8 cellular contexts compared by ENCODE assay signal in the genomic region with DNA sequence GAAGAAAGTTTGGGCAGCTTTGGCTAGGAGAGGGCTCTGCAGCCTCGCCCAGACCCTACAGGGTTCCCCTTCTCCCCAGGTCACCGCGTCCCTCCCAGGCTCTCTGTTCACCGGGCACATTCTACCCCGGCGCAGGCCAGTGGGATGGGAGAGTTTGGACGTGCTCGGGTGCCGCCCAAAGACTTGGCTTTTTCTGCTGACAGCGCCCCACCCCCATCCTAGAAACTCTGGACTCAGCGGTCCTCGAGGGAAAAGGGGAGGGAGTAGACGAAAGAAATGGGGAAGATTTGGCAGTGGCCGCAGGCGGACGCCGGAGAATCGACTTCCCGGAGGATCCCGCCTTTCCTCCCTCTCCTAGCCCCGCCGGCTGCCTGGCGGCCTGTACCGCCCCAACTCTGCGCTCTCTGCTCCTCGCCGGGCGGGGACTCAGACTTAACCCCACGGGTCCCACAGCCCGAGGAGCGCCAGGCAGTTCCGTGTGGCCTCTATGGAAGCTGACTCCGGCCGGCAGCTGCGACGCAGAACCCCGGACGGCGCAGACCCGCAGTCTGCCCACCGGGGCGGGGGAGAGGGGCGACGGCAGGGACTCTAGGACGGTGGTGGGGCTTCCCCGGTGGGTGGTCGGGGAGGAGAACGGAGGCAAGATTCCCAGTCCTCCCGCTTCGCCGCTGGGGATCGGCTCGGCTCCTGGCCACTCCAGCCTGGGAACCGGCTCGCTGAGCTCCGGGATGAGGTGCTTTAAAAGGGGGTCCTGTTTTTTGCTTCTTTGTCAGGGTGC. TPM values are rescaled to one million over a fixed set of nuclear protein-coding genes. Genes with fewer than 3 reads are reported as not detected.
A peak's percentile ranks its signal among the peaks of the same experiment; 100 is the strongest.
DNase-seq lines count a peak whose midpoint lies in the region; ATAC-seq and TF ChIP-seq lines count a peak whose summit lies in the region.

No MANE protein-coding gene starts in this region.

- H3K9ac ChIP-seq in parathyroid adenoma, result no peak overlapping the region

- peaks cover 79% of the 10 kb centered on the region for H3K27me3 Mint-ChIP-seq in activated T-cell treated with anti-CD3 and anti-CD28 coated beads, Interleukin-2, amount 50 U/mL, for 4 hours (ENCODE audit: low read depth)

- H2AFZ ChIP-seq in parathyroid adenoma, result peak overlapping the region; percentile 71

- peaks cover 5% of the 10 kb centered on the region for H3K9me3 ChIP-seq in WERI-Rb-1 (ENCODE audit: severe bottlenecking)
- no peaks in the 10 kb centered on the region for H3K9me3 ChIP-seq in parathyroid adenoma (ENCODE audit: control insufficient read depth, low read length)

- H3K27ac ChIP-seq in WERI-Rb-1 (no peak overlapping the region), parathyroid adenoma (peak overlapping the region; percentile 81)

- H3K4me3 ChIP-seq in WERI-Rb-1 (ENCODE audit: low read depth, low read length), result peak overlapping the region; percentile 44
- H3K4me3 ChIP-seq in parathyroid adenoma (ENCODE audit: low read depth, low read length), result peak overlapping the region; percentile 81

- H3K36me3 ChIP-seq in WERI-Rb-1, result no peaks in the 10 kb centered on the region
- H3K36me3 ChIP-seq in parathyroid adenoma (ENCODE audit: control insufficient read depth, insufficient read depth, low read length), result no peaks in the 10 kb centered on the region

- peak overlapping the region; percentile 19 for H3K4me3 Mint-ChIP-seq in activated T-cell treated with anti-CD3 and anti-CD28 coated beads, Interleukin-2, amount 50 U/mL, for 4 hours

- H3K4me2 ChIP-seq in parathyroid adenoma (ENCODE audit: low read length), result peak overlapping the region; percentile 81

- H3K4me1 ChIP-seq in parathyroid adenoma, result no peaks in the 10 kb centered on the region

- H3K36me3 Mint-ChIP-seq in activated T-cell treated with anti-CD3 and anti-CD28 coated beads, Interleukin-2, amount 50 U/mL, for 4 hours (ENCODE audit: insufficient read depth), result no peaks in the 10 kb centered on the region

- H3K4me1 Mint-ChIP-seq in activated T-cell treated with anti-CD3 and anti-CD28 coated beads, Interleukin-2, amount 50 U/mL, for 4 hours (ENCODE audit: low read depth), result peaks cover 36% of the 10 kb centered on the region

- H3K9me3 Mint-ChIP-seq in activated T-cell treated with anti-CD3 and anti-CD28 coated beads, Interleukin-2, amount 50 U/mL, for 4 hours, result no peaks in the 10 kb centered on the region

- TF ChIP-seq CTCF in WERI-Rb-1 (IDR thresholded peaks at IDR 0.05; ENCODE audit: low read depth, low read length) (no peak), parathyroid adenoma (IDR thresholded peaks at IDR 0.05) (no peak)

- DNase-seq in activated T-cell treated with anti-CD3 and anti-CD28 coated beads, Interleukin-2, amount 50 U/mL, for 4 hours, result no peak
- DNase-seq in activated T-cell treated with anti-CD3 and anti-CD28 coated beads, Interleukin-2, amount 50 U/mL, for 1 hour, result no peak
- DNase-seq in WERI-Rb-1 (peak; percentile 33), glomerular visceral epithelial cell (ENCODE audit: extremely low spot score) (peak; percentile 34), putamen (ENCODE audit: low spot score) (no peak)

- no peaks in the 10 kb centered on the region for H3K79me2 ChIP-seq in parathyroid adenoma

- ATAC-seq in activated T-cell treated with anti-CD3 and anti-CD28 coated beads, Interleukin-2, amount 50 U/mL, for 4 hours, result no peak
- ATAC-seq in HG03565 (IDR thresholded peaks at IDR 0.05; ENCODE audit: unreplicated experiment) (no peak), HG02623 (IDR thresholded peaks at IDR 0.05; ENCODE audit: unreplicated experiment) (no peak)

- H3K27me3 ChIP-seq in WERI-Rb-1 (ENCODE audit: insufficient read depth, low read depth, severe bottlenecking) (peaks cover 55% of the 10 kb centered on the region), parathyroid adenoma (ENCODE audit: control insufficient read depth, insufficient read depth, low read length) (no peaks in the 10 kb centered on the region)

RNA-seq across cellular contexts. Expression of gene SIX2, which starts 0.9 kb away (rescaled TPM):
- not detected for total RNA-seq in activated T-cell treated with anti-CD3 and anti-CD28 coated beads, Interleukin-2, amount 50 U/mL, for 4 hours

Comparison
In these comparisons a context has a peak if more than half of its experiments do, and no peak if none do; other contexts are left out.
1. DNase-seq: peak in WERI-Rb-1 (single experiment) and glomerular visceral epithelial cell (single experiment); none in activated T-cell treated with anti-CD3 and anti-CD28 coated beads, Interleukin-2, amount 50 U/mL, for 4 hours (single experiment), activated T-cell treated with anti-CD3 and anti-CD28 coated beads, Interleukin-2, amount 50 U/mL, for 1 hour (single experiment) and putamen (single experiment).